Comparison of ENCODE assay signal across 23 cellular contexts in the genomic region with DNA sequence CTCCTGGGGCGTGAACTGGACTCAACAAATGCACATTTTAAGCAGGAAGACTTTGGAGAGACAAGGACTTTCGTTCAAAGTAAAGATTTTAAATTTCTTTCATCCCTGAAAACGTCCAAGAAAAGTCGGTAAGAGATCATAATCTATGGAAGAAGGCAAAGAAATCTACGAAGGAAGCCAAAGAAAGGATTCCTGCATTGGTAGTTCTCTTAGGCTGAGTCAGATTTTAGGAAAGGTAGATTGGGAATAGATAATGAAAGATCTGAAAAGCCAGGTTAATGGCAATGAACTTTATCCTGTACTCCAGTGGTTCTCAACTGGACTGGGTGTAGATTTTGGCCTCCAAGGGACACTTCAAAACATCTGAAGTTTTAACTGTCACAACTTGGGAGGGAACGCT. TPM values are rescaled to one million over a fixed set of nuclear protein-coding genes. Genes with fewer than 3 reads are reported as not detected.
DNase-seq lines count a peak whose midpoint lies in the region; ATAC-seq and TF ChIP-seq lines count a peak whose summit lies in the region.
"Had no signal": no experiment of that assay in that cellular context is flagged by ENCODE, and none has a peak within 500 bp of the region (broad histone marks: within the 10 kb centered on the region; RNA-seq: fewer than 3 reads in every experiment).

No MANE protein-coding gene starts in this region.

- 93 to 97% (median 94%) methylated on average over 6 of the region's 6 CpGs for WGBS in heart left ventricle, 4 donors

- intact Hi-C loops in heart left ventricle (cut with DNase I) = loop anchor here in 2 of 10 donors (10.0 kb wide), 1 partner anchor 112 kb away; a partner anchor contains a TSS

- no peaks in the 10 kb centered on the region for H3K9me3 ChIP-seq in heart left ventricle
- H3K9me3 ChIP-seq: adrenal gland, esophagus muscularis mucosa, left lung, spleen had no signal

- TF ChIP-seq CTCF in brain (conservative IDR thresholded peaks at IDR 0.05) (no peak), progenitor cell of endocrine pancreas (IDR thresholded peaks at IDR 0.05; ENCODE audit: unreplicated experiment) (no peak), heart left ventricle (IDR thresholded peaks at IDR 0.05) (no peak)

- POLR2A ChIA-PET in T-cell (lab: Charles Lee) = no interaction called here

- no peaks in the 10 kb centered on the region for H3K9me3 Mint-ChIP-seq in activated T-cell treated with anti-CD3 and anti-CD28 coated beads, Interleukin-2, amount 50 U/mL, for 4 hours
- no peaks in the 10 kb centered on the region for H3K9me3 Mint-ChIP-seq in T-cell
- no peaks in the 10 kb centered on the region for H3K9me3 Mint-ChIP-seq in brain
- no peaks in the 10 kb centered on the region for H3K9me3 Mint-ChIP-seq in progenitor cell of endocrine pancreas (ENCODE audit: low read depth)

- no peaks in the 10 kb centered on the region for H3K27me3 ChIP-seq in heart left ventricle
- H3K27me3 ChIP-seq: adrenal gland, cardiac muscle cell, esophagus muscularis mucosa, left lung, spleen had no signal

- H3K27ac ChIP-seq in heart left ventricle = no peak overlapping the region
- H3K27ac ChIP-seq: adrenal gland, cardiac muscle cell, esophagus muscularis mucosa, left lung, spleen had no signal

- H3K4me1 ChIP-seq in heart left ventricle = peaks cover 2 to 45% (median 20%) of the 10 kb centered on the region in 12 donors

- no peak for ATAC-seq in activated T-cell treated with anti-CD3 and anti-CD28 coated beads, Interleukin-2, amount 50 U/mL, for 4 hours
- ATAC-seq in T-cell (replicated peaks in 1 of 4) (no peak), GM21723 (IDR thresholded peaks at IDR 0.05; ENCODE audit: unreplicated experiment) (no peak), heart left ventricle (no peak)
- ATAC-seq: left lung had no signal

- no peak overlapping the region for H3K27ac Mint-ChIP-seq in T-cell
- H3K27ac Mint-ChIP-seq in brain = peak overlapping the region in 1 of 5 experiments; percentile 14
- H3K27ac Mint-ChIP-seq in progenitor cell of endocrine pancreas = no peak overlapping the region

- CTCF ChIA-PET in T-cell (lab: Charles Lee) = no interaction called here

- peaks cover 0 to 17% (median 0%) of the 10 kb centered on the region in 9 donors for H3K36me3 ChIP-seq in heart left ventricle
- H3K36me3 ChIP-seq: adrenal gland, cardiac muscle cell, esophagus muscularis mucosa, left lung had no signal

- no peak for TF ChIP-seq POLR2A in heart left ventricle (IDR thresholded peaks at IDR 0.05)

- no peak for DNase-seq in activated T-cell treated with anti-CD3 and anti-CD28 coated beads, Interleukin-2, amount 50 U/mL, for 4 hours
- DNase-seq in activated T-cell treated with anti-CD3 and anti-CD28 coated beads, Interleukin-2, amount 50 U/mL, for 48 hours = no peak
- no peak for DNase-seq in T-cell
- DNase-seq in progenitor cell of endocrine pancreas (ENCODE audit: low spot score, unreplicated experiment) = no peak
- DNase-seq in NCI-H187 (lab: John Stamatoyannopoulos, UW) = no peak
- no peak for DNase-seq in heart left ventricle
- DNase-seq: activated CD4-positive, CD25-positive, alpha-beta regulatory T cell; adrenal gland; left lung; MM.1S; NCI-H1694 treated with DMSO at 0.1 percent for 48 hours; NCI-H774; nucleus accumbens; retina; SIG-M5; spleen; T-helper 9 cell had no signal

- peaks cover 5% of the 10 kb centered on the region for H3K36me3 Mint-ChIP-seq in activated T-cell treated with anti-CD3 and anti-CD28 coated beads, Interleukin-2, amount 50 U/mL, for 4 hours (ENCODE audit: insufficient read depth)
- H3K36me3 Mint-ChIP-seq in T-cell = peaks cover 12% of the 10 kb centered on the region
- peaks cover 27% of the 10 kb centered on the region for H3K36me3 Mint-ChIP-seq in brain
- H3K36me3 Mint-ChIP-seq in progenitor cell of endocrine pancreas (ENCODE audit: insufficient read depth) = peaks cover 3% of the 10 kb centered on the region

- H3K4me1 Mint-ChIP-seq in activated T-cell treated with anti-CD3 and anti-CD28 coated beads, Interleukin-2, amount 50 U/mL, for 4 hours (ENCODE audit: low read depth) = peaks cover 44% of the 10 kb centered on the region
- H3K4me1 Mint-ChIP-seq in T-cell = peaks cover 54 to 64% (median 56%) of the 10 kb centered on the region in 3 donors
- peaks cover 51% of the 10 kb centered on the region for H3K4me1 Mint-ChIP-seq in brain
- peaks cover 20% of the 10 kb centered on the region for H3K4me1 Mint-ChIP-seq in progenitor cell of endocrine pancreas (ENCODE audit: low read depth)

- no peaks in the 10 kb centered on the region for H3K27me3 Mint-ChIP-seq in activated T-cell treated with anti-CD3 and anti-CD28 coated beads, Interleukin-2, amount 50 U/mL, for 4 hours (ENCODE audit: low read depth)
- H3K27me3 Mint-ChIP-seq in T-cell (no peaks in the 10 kb centered on the region), brain (peaks cover 3% of the 10 kb centered on the region), progenitor cell of endocrine pancreas (no peaks in the 10 kb centered on the region)

- no peak overlapping the region for H3K4me3 ChIP-seq in heart left ventricle
- H3K4me3 ChIP-seq: adrenal gland, cardiac muscle cell, esophagus muscularis mucosa, left lung, spleen had no signal

- peak overlapping the region; percentile 19 for H3K4me3 Mint-ChIP-seq in activated T-cell treated with anti-CD3 and anti-CD28 coated beads, Interleukin-2, amount 50 U/mL, for 4 hours
- H3K4me3 Mint-ChIP-seq in T-cell (peak overlapping the region; percentile 5 to 96 (median 13)), brain (peak overlapping the region; percentile 63 to 95 (median 81)), progenitor cell of endocrine pancreas (ENCODE audit: low read depth) (peak overlapping the region; percentile 11)

RNA-seq across cellular contexts. Expression of a gene that starts 2.4 kb away (rescaled TPM):
- 10 to 100 TPM; 26.0 to 31.5 (median 28.1) TPM for total RNA-seq in activated T-cell treated with anti-CD3 and anti-CD28 coated beads, Interleukin-2, amount 50 U/mL, for 4 hours
- total RNA-seq in T-cell (10 to 100 TPM; 24.5 to 33.1 (median 31.2) TPM), progenitor cell of endocrine pancreas (35.4 and 39.2 TPM in 2 replicates), heart left ventricle (10 to 100 TPM in 6 of 9 donors, 1 to 10 TPM in 3; 6.5 to 17.6 (median 12.3) TPM)
- polyA plus RNA-seq in brain (ENCODE audit: insufficient read depth, low read depth, low replicate concordance) (32.2 TPM), heart left ventricle (10 to 100 TPM; 10.6 to 11.6 TPM)

RNA-seq across cellular contexts. Expression of a gene that starts 3.1 kb away (rescaled TPM):
- 10 to 100 TPM; 22.6 to 23.1 (median 22.8) TPM for total RNA-seq in activated T-cell treated with anti-CD3 and anti-CD28 coated beads, Interleukin-2, amount 50 U/mL, for 4 hours
- total RNA-seq in T-cell (1 to 10 TPM; 6.3 to 8.8 (median 7.9) TPM), progenitor cell of endocrine pancreas (63.5 and 64.0 TPM in 2 replicates), heart left ventricle (10 to 100 TPM; 10.9 to 18.5 (median 14.3) TPM)
- polyA plus RNA-seq in brain (ENCODE audit: insufficient read depth, low read depth, low replicate concordance) (42.9 TPM), heart left ventricle (10 to 100 TPM in 1 of 2 donors, 1 to 10 TPM in 1; 3.7 to 18.2 TPM)

RNA-seq across cellular contexts. Expression of a gene that starts 49.1 kb away (rescaled TPM):
- not detected for total RNA-seq in activated T-cell treated with anti-CD3 and anti-CD28 coated beads, Interleukin-2, amount 50 U/mL, for 4 hours
- total RNA-seq in T-cell (not detected), progenitor cell of endocrine pancreas (1.1 and 1.3 TPM in 2 replicates), heart left ventricle (not detected)
- polyA plus RNA-seq in brain (ENCODE audit: insufficient read depth, low read depth, low replicate concordance) (not detected), heart left ventricle (not detected)
- total RNA-seq: cardiac muscle cell, esophagus muscularis mucosa, glomerular endothelial cell, temporal lobe had no signal
- polyA plus RNA-seq: cardiac muscle cell had no signal

RNA-seq across cellular contexts. Expression of a gene that starts 53.5 kb away (rescaled TPM):
- 10 to 100 TPM; 12.5 to 15.4 (median 14.7) TPM for total RNA-seq in activated T-cell treated with anti-CD3 and anti-CD28 coated beads, Interleukin-2, amount 50 U/mL, for 4 hours
- total RNA-seq in T-cell (10 to 100 TPM; 11.5 to 17.2 (median 14.5) TPM), progenitor cell of endocrine pancreas (34.5 and 37.3 TPM in 2 replicates), heart left ventricle (10 to 100 TPM; 11.2 to 23.5 (median 14.4) TPM)
- polyA plus RNA-seq in brain (ENCODE audit: insufficient read depth, low read depth, low replicate concordance) (35.3 TPM), heart left ventricle (10 to 100 TPM in 1 of 2 donors, 1 to 10 TPM in 1; 8.7 to 29.5 TPM)

Comparison
In these comparisons a context has a peak if more than half of its experiments do, and no peak if none do; other contexts are left out.
1. H3K4me3 Mint-ChIP-seq: peak in every context shown above with its lines; median percentile 81 in brain; 19 in activated T-cell treated with anti-CD3 and anti-CD28 coated beads, Interleukin-2, amount 50 U/mL, for 4 hours; 13 in T-cell; 11 in progenitor cell of endocrine pancreas.